1 cellular context compared by ENCODE assay signal in the genomic region with DNA sequence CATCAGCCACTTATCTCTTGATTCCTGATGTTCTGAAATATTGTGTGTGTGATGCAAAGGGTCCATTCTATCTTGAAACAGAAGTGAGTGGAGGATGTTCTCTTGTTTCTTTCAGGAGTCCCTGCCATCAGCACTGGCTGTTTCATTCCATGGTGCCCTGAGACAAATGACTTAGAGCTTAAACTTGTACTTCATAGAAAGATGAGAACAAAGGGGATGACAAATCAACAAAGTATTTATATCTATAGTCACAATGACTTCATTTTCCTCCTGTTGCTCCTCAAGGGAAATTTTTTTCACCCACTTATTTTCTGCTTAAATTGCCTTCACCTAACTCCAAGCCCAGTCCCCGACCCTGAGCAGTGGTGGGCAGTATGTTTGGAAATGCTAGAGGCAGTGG.
TF ChIP-seq lines count a peak whose summit lies in the region.

No MANE protein-coding gene starts in this region.

TF ChIP-seq in IMR-90, 13 proteins besides CTCF, POLR2A, EP300 and RAD21:
- TF ChIP-seq NFE2L2 (IDR thresholded peaks at IDR 0.05; ENCODE audit: low read depth, low read length) (no peak), MAZ (IDR thresholded peaks at IDR 0.05; ENCODE audit: borderline replicate concordance, low read depth, low read length) (no peak), MXI1 (IDR thresholded peaks at IDR 0.05; ENCODE audit: borderline replicate concordance, low read depth, low read length) (no peak), MAFK (IDR thresholded peaks at IDR 0.05; ENCODE audit: low read depth, low read length) (no peak)
TF ChIP-seq in IMR-90: peak in this region for 0.
